In the genomic region with DNA sequence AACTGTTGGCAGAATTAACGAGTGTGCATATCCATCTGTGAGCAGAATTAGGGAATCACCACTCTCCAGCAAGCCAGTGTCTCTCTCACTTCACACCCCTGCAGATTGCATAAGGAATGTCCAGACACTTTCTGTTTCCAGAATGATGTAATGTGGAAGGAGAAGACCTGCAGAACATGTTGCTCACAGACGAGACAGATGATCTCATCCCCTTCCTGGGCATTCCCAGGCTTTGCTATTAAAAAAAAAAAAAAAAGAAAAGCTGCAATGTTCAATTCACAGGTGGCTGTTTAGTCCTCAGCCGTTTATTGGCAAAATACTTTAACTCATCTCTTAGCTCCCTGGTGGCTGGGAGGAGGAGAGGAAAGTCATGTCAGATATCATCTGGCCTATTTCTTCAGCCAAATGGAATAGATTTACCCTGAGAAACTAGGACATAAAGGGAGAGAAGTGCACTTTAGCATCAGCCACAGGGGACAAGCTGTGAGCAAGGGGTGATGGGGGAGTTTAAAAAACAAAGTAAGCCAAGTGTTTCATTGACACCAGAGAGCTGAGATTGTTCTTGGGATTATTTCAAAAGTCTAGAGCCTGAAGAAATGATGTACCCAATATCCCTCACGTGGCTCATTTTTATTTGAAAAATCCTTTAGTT, we compare ENCODE assay signal across 1 cellular context.
TF ChIP-seq lines count a peak whose summit lies in the region.

No MANE protein-coding gene starts in this region.

TF ChIP-seq in HEK293, 187 proteins besides CTCF, POLR2A, EP300 and RAD21 (continued from another document):
- TF ChIP-seq, protein P1, sequence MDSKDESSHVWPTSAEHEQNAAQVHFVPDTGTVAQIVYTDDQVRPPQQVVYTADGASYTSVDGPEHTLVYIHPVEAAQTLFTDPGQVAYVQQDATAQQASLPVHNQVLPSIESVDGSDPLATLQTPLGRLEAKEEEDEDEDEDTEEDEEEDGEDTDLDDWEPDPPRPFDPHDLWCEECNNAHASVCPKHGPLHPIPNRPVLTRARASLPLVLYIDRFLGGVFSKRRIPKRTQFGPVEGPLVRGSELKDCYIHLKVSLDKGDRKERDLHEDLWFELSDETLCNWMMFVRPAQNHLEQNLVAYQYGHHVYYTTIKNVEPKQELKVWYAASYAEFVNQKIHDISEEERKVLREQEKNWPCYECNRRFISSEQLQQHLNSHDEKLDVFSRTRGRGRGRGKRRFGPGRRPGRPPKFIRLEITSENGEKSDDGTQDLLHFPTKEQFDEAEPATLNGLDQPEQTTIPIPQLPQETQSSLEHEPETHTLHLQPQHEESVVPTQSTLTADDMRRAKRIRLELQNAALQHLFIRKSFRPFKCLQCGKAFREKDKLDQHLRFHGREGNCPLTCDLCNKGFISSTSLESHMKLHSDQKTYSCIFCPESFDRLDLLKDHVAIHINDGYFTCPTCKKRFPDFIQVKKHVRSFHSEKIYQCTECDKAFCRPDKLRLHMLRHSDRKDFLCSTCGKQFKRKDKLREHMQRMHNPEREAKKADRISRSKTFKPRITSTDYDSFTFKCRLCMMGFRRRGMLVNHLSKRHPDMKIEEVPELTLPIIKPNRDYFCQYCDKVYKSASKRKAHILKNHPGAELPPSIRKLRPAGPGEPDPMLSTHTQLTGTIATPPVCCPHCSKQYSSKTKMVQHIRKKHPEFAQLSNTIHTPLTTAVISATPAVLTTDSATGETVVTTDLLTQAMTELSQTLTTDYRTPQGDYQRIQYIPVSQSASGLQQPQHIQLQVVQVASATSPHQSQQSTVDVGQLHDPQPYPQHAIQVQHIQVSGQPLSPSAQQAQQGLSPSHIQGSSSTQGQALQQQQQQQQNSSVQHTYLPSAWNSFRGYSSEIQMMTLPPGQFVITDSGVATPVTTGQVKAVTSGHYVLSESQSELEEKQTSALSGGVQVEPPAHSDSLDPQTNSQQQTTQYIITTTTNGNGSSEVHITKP (tag by site-specific recombination; IDR thresholded peaks at IDR 0.05): peak; percentile 76
- TF ChIP-seq ZNF670 (tag by site-specific recombination; IDR thresholded peaks at IDR 0.05; ENCODE audit: low read depth) (no peak), ZNF138 (tag by site-specific recombination; IDR thresholded peaks at IDR 0.05; ENCODE audit: borderline replicate concordance) (no peak), ZNF433 (tag by site-specific recombination; IDR thresholded peaks at IDR 0.05; ENCODE audit: low read depth) (no peak), SP3 (tag by site-specific recombination; IDR thresholded peaks at IDR 0.05) (no peak), ZNF366 (tag by site-specific recombination; conservative IDR thresholded peaks at IDR 0.05) (peak; percentile 41; the same call in 1 of the 2 replicates), ZFP3 (tag by site-specific recombination; IDR thresholded peaks at IDR 0.05; ENCODE audit: low read depth) (no peak)
- TF ChIP-seq, protein P2, sequence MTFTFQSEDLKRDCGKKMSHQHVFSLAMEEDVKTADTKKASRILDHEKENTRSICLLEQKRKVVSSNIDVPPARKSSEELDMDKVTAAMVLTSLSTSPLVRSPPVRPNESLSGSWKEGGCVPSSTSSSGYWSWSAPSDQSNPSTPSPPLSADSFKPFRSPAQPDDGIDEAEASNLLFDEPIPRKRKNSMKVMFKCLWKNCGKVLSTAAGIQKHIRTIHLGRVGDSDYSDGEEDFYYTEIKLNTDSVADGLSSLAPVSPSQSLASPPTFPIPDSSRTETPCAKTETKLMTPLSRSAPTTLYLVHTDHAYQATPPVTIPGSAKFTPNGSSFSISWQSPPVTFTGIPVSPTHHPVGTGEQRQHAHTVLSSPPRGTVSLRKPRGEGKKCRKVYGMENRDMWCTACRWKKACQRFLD (tag by site-specific recombination; IDR thresholded peaks at IDR 0.05): no peak
- TF ChIP-seq, protein P3, sequence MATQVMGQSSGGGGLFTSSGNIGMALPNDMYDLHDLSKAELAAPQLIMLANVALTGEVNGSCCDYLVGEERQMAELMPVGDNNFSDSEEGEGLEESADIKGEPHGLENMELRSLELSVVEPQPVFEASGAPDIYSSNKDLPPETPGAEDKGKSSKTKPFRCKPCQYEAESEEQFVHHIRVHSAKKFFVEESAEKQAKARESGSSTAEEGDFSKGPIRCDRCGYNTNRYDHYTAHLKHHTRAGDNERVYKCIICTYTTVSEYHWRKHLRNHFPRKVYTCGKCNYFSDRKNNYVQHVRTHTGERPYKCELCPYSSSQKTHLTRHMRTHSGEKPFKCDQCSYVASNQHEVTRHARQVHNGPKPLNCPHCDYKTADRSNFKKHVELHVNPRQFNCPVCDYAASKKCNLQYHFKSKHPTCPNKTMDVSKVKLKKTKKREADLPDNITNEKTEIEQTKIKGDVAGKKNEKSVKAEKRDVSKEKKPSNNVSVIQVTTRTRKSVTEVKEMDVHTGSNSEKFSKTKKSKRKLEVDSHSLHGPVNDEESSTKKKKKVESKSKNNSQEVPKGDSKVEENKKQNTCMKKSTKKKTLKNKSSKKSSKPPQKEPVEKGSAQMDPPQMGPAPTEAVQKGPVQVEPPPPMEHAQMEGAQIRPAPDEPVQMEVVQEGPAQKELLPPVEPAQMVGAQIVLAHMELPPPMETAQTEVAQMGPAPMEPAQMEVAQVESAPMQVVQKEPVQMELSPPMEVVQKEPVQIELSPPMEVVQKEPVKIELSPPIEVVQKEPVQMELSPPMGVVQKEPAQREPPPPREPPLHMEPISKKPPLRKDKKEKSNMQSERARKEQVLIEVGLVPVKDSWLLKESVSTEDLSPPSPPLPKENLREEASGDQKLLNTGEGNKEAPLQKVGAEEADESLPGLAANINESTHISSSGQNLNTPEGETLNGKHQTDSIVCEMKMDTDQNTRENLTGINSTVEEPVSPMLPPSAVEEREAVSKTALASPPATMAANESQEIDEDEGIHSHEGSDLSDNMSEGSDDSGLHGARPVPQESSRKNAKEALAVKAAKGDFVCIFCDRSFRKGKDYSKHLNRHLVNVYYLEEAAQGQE (tag by site-specific recombination; IDR thresholded peaks at IDR 0.05): no peak
- TF ChIP-seq, protein P4, sequence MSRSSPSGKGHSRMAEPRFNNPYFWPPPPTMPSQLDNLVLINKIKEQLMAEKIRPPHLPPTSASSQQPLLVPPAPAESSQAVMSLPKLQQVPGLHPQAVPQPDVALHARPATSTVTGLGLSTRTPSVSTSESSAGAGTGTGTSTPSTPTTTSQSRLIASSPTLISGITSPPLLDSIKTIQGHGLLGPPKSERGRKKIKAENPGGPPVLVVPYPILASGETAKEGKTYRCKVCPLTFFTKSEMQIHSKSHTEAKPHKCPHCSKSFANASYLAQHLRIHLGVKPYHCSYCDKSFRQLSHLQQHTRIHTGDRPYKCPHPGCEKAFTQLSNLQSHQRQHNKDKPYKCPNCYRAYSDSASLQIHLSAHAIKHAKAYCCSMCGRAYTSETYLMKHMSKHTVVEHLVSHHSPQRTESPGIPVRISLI (tag by site-specific recombination; IDR thresholded peaks at IDR 0.05): peak; percentile 85
